In the genomic region with DNA sequence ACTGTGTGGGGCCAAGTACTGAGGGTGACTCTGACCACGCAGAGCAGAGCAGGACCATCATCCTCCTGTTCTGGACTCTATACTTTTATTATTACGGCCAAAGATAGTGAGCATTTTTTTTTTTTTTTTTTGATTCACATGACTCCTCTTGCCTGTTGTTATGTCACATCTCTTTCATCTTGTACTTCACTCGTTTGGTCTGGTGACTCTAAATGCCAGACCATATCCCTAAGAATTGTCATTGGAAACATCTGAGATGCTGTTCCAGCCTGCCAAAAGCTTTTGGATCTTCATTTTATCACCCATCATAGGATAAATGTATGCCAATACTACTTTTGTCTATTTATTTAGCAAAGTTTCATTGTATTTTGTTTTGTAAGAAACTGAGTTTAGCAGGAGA, we compare ENCODE assay signal across 20 cellular contexts.
DNase-seq lines count a peak whose midpoint lies in the region; ATAC-seq and TF ChIP-seq lines count a peak whose summit lies in the region.
"Had no signal": no experiment of that assay in that cellular context is flagged by ENCODE, and none has a peak within 500 bp of the region (broad histone marks: within the 10 kb centered on the region; RNA-seq: fewer than 3 reads in every experiment).

No MANE protein-coding gene starts in this region.

- DNase-seq in right cardiac atrium (no peak), left cardiac atrium (no peak), fibroblast of gingiva (ENCODE audit: low read depth) (peak; percentile 60), progenitor cell of endocrine pancreas (ENCODE audit: low spot score, unreplicated experiment) (no peak), omental fat pad (ENCODE audit: low spot score) (no peak), SHP77 treated with DMSO at 0.1 percent for 48 hours (lab: John Stamatoyannopoulos, UW) (no peak), H4 (ENCODE audit: low spot score) (no peak)
- no peak for DNase-seq in CD8-positive, alpha-beta memory T cell
- DNase-seq: activated effector memory CD4-positive, alpha-beta T cell treated with anti-CD3 and anti-CD28 coated beads, Interleukin-2, amount 50 U/mL, for 16 hours; anterior cingulate cortex; dorsolateral prefrontal cortex; GF-D8; Karpas-422; NCI-H1436; NCI-H446; OCI-M1 had no signal

- no peaks in the 10 kb centered on the region for H3K36me3 ChIP-seq in CD8-positive, alpha-beta memory T cell (ENCODE audit: insufficient read depth, low read length)
- H3K36me3 ChIP-seq: neural progenitor cell had no signal

- CTCF ChIA-PET in CD8-positive, alpha-beta memory T cell (lab: Charles Lee): interaction anchor here (2.3 kb wide), 1 partner anchor 11 kb away, joined by 13 read pairs; no protein-coding TSS in a partner anchor

- 58% methylated on average over 3 of the region's 3 CpGs for WGBS in right cardiac atrium

- H3K4me1 Mint-ChIP-seq in progenitor cell of endocrine pancreas (ENCODE audit: low read depth): peaks cover 71% of the 10 kb centered on the region
- peaks cover 2 to 5% (median 4%) of the 10 kb centered on the region in 3 donors for H3K4me1 Mint-ChIP-seq in CD8-positive, alpha-beta memory T cell

- peaks cover 7% of the 10 kb centered on the region for H3K4me1 ChIP-seq in right cardiac atrium (ENCODE audit: control insufficient read depth, insufficient read depth, low read length)
- no peaks in the 10 kb centered on the region for H3K4me1 ChIP-seq in CD8-positive, alpha-beta memory T cell (ENCODE audit: insufficient read depth, low read length)

- ATAC-seq in right cardiac atrium (peak in 1 of 2 donors; percentile 17), left cardiac atrium (no peak), omental fat pad (ENCODE audit: low FRiP score) (no peak)

- TF ChIP-seq CTCF in progenitor cell of endocrine pancreas (IDR thresholded peaks at IDR 0.05; ENCODE audit: unreplicated experiment) (no peak), omental fat pad (IDR thresholded peaks at IDR 0.05) (no peak)

- H3K27me3 Mint-ChIP-seq in progenitor cell of endocrine pancreas: no peaks in the 10 kb centered on the region
- peaks cover 5 to 22% of the 10 kb centered on the region in 2 donors for H3K27me3 Mint-ChIP-seq in CD8-positive, alpha-beta memory T cell

- H3K36me3 Mint-ChIP-seq in progenitor cell of endocrine pancreas (ENCODE audit: insufficient read depth): no peaks in the 10 kb centered on the region
- H3K36me3 Mint-ChIP-seq in CD8-positive, alpha-beta memory T cell: no peaks in the 10 kb centered on the region
- H3K36me3 Mint-ChIP-seq: neural progenitor cell had no signal

- H3K27ac Mint-ChIP-seq in progenitor cell of endocrine pancreas: peak overlapping the region; percentile 89
- H3K27ac Mint-ChIP-seq in CD8-positive, alpha-beta memory T cell: no peak overlapping the region
- H3K27ac Mint-ChIP-seq: neural progenitor cell; stimulated activated naive CD8-positive, alpha-beta T cell treated with anti-CD3 and anti-CD28 coated beads, Interleukin-15, Interleukin-2, amounts not matched to agents 100 ng/mL and 50 ng/mL, for 24 hours had no signal

- intact Hi-C loops in right cardiac atrium (cut with DNase I): loop anchor here (5.0 to 10.0 kb wide), 3 partner anchors 34 to 517 kb away; no protein-coding TSS in a partner anchor
- intact Hi-C loops in left cardiac atrium (cut with DNase I): loop anchor here (5.0 to 10.0 kb wide), 3 partner anchors 34 to 517 kb away; no protein-coding TSS in a partner anchor

- H3K27ac ChIP-seq in right cardiac atrium (ENCODE audit: low read length): peak overlapping the region; percentile 77
- H3K27ac ChIP-seq in CD8-positive, alpha-beta memory T cell (ENCODE audit: low read depth, low read length): no peak overlapping the region
- H3K27ac ChIP-seq: HL-60, neural progenitor cell had no signal

- no peaks in the 10 kb centered on the region for H3K9me3 Mint-ChIP-seq in progenitor cell of endocrine pancreas (ENCODE audit: low read depth)
- peaks cover 0 to 2% (median 0%) of the 10 kb centered on the region in 5 donors for H3K9me3 Mint-ChIP-seq in CD8-positive, alpha-beta memory T cell
- H3K9me3 Mint-ChIP-seq: neural progenitor cell; stimulated activated naive CD8-positive, alpha-beta T cell treated with anti-CD3 and anti-CD28 coated beads, Interleukin-15, Interleukin-2, amounts not matched to agents 100 ng/mL and 50 ng/mL, for 24 hours had no signal

- H3K4me3 Mint-ChIP-seq in progenitor cell of endocrine pancreas (ENCODE audit: low read depth): no peak overlapping the region
- H3K4me3 Mint-ChIP-seq in CD8-positive, alpha-beta memory T cell: no peak overlapping the region
- H3K4me3 Mint-ChIP-seq: neural progenitor cell; stimulated activated naive CD8-positive, alpha-beta T cell treated with anti-CD3 and anti-CD28 coated beads, Interleukin-15, Interleukin-2, amounts not matched to agents 100 ng/mL and 50 ng/mL, for 24 hours had no signal

- H3K27me3 ChIP-seq in right cardiac atrium (ENCODE audit: control insufficient read depth, insufficient read depth): no peaks in the 10 kb centered on the region
- peaks cover 3% of the 10 kb centered on the region for H3K27me3 ChIP-seq in CD8-positive, alpha-beta memory T cell (ENCODE audit: insufficient read depth, low read length, poor library complexity, severe bottlenecking)
- H3K27me3 ChIP-seq: dorsolateral prefrontal cortex, neural progenitor cell had no signal

- no peaks in the 10 kb centered on the region for H3K9me3 ChIP-seq in right cardiac atrium (ENCODE audit: control insufficient read depth, low read length)
- no peaks in the 10 kb centered on the region for H3K9me3 ChIP-seq in CD8-positive, alpha-beta memory T cell (ENCODE audit: low read length)

- H3K4me3 ChIP-seq in right cardiac atrium (ENCODE audit: low read length): no peak overlapping the region
- no peak overlapping the region for H3K4me3 ChIP-seq in CD8-positive, alpha-beta memory T cell (ENCODE audit: low read length)
- H3K4me3 ChIP-seq: dorsolateral prefrontal cortex, lung, neural progenitor cell had no signal

- POLR2A ChIA-PET in CD8-positive, alpha-beta memory T cell (lab: Charles Lee): no interaction called here
